ENCODE assay signal across 25 cellular contexts in the genomic region with DNA sequence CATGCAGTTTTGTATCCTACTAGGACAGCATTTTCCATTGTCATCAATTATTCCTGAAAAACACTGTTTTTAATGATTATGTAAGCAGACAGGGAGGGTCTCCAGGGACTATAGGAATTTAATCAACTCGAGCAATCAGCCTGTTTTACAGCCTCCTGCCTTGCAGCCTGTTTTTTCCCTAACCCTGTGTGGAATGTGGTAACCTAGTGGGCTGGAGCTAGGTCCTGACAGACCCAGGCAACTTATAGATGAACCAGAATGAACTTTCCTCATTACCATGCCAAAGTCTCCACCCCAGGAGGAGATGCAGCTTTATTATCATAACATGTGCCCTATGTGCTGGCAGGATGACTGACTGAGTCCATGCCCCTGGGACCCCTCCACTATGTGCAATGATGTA.
DNase-seq lines count a peak whose midpoint lies in the region; FAIRE-seq and TF ChIP-seq lines count a peak whose summit lies in the region.
"Had no signal": no experiment of that assay in that cellular context is flagged by ENCODE, and none has a peak within 500 bp of the region (broad histone marks: within the 10 kb centered on the region; RNA-seq: fewer than 3 reads in every experiment).

No MANE protein-coding gene starts in this region.

- H2BK15ac ChIP-seq in H1 (ENCODE audit: low read length) (no peak overlapping the region), mesenchymal stem cell (ENCODE audit: low read depth, poor library complexity, severe bottlenecking) (no peak overlapping the region)

- H3K36me3 ChIP-seq in H7 (replicated peaks; ENCODE audit: control insufficient read depth, insufficient read depth, low read length), result no peaks in the 10 kb centered on the region
- H3K36me3 ChIP-seq in H1 (ENCODE audit: control insufficient read depth in 2 of 4, insufficient read depth in 4 of 4, low read length in 3 of 4), result no peaks in the 10 kb centered on the region
- H3K36me3 ChIP-seq in mesenchymal stem cell (ENCODE audit: control insufficient read depth in 1 of 2, insufficient read depth in 2 of 2, low read depth in 1 of 2, low read length in 2 of 2), result no peaks in the 10 kb centered on the region

- H3K79me1 ChIP-seq in H1 (ENCODE audit: low read depth, low read length) (no peaks in the 10 kb centered on the region), mesenchymal stem cell (replicated peaks; ENCODE audit: low read length, poor library complexity, severe bottlenecking) (no peaks in the 10 kb centered on the region)

- H2AK5ac ChIP-seq in H1 (ENCODE audit: low read depth, low read length) (no peak overlapping the region), mesenchymal stem cell (ENCODE audit: low read length, severe bottlenecking) (no peak overlapping the region)

- H3K27ac ChIP-seq in H1 (ENCODE audit: low read depth, low read length), result no peak overlapping the region
- no peak overlapping the region for H3K27ac ChIP-seq in mesenchymal stem cell (ENCODE audit: low read length, poor library complexity, severe bottlenecking)
- H3K27ac ChIP-seq: HL-60 had no signal

- H4K91ac ChIP-seq in H1 (replicated peaks; ENCODE audit: insufficient read length, low read length), result peak overlapping the region; percentile 44
- peak overlapping the region; percentile 61 for H4K91ac ChIP-seq in mesenchymal stem cell (ENCODE audit: low read length)

- no peak overlapping the region for H3K9ac ChIP-seq in H1 (replicated peaks in 1 of 4; ENCODE audit: extremely low read depth in 1 of 4, low read depth in 3 of 4, low read length in 3 of 4)
- H3K9ac ChIP-seq in mesenchymal stem cell (ENCODE audit: low read length), result no peak overlapping the region

- 86% methylated on average over 1 of the region's 1 CpG; no CpG with 5 or more reads in 1 of the 2 experiments for WGBS in H1 (ENCODE audit: extremely low coverage in 1 of 2, insufficient coverage in 1 of 2, insufficient read length in 1 of 2, insufficient replicate concordance in 2 of 2, low coverage in 1 of 2, low lambda C conversion rate in 2 of 2, missing lambda C conversion rate in 1 of 2), 2 experiments
- WGBS in mesenchymal stem cell, result 25% methylated on average over 1 of the region's 1 CpG

- CTCF ChIA-PET in H1 (lab: Charles Lee; ENCODE audit: partially characterized antibody), result interaction anchor here (1.3 kb wide), 1 partner anchor 68 kb away, joined by 3 read pairs; no protein-coding TSS in a partner anchor

- H3K79me2 ChIP-seq in H1 (ENCODE audit: control insufficient read depth in 1 of 2, insufficient read depth in 2 of 2, low read length in 2 of 2), result no peaks in the 10 kb centered on the region

- FAIRE-seq in H1 (lab: Jason Lieb, UNC) (peak; percentile 78), urothelium cell line (lab: Jason Lieb, UNC) (peak; percentile 88)
- FAIRE-seq: G401.6, HepG2 had no signal

- H2BK20ac ChIP-seq in H1 (ENCODE audit: low read length), result no peak overlapping the region

- no peak for TF ChIP-seq EP300 in H1 (IDR thresholded peaks at IDR 0.05; ENCODE audit: borderline replicate concordance in 1 of 2, low read depth in 2 of 2, low read length in 2 of 2)

- H3K4ac ChIP-seq in H1 (replicated peaks; ENCODE audit: insufficient read length, low read depth, low read length) (no peak overlapping the region), mesenchymal stem cell (ENCODE audit: low read depth in 1 of 2, low read length in 2 of 2) (no peak overlapping the region)

- H4K8ac ChIP-seq in H1 (ENCODE audit: extremely low read depth, insufficient read depth, low read length) (no peak overlapping the region), mesenchymal stem cell (ENCODE audit: low read length) (no peak overlapping the region)

- H3K27me3 ChIP-seq in H7 (ENCODE audit: control insufficient read depth, insufficient read depth, low read length) (no peaks in the 10 kb centered on the region), H1 (replicated peaks in 1 of 4; ENCODE audit: control insufficient read depth in 3 of 4, extremely low read depth in 1 of 4, insufficient read depth in 3 of 4, low read length in 3 of 4) (no peaks in the 10 kb centered on the region), mesenchymal stem cell (ENCODE audit: control insufficient read depth in 1 of 2, insufficient read depth in 1 of 2, low read length in 2 of 2) (no peaks in the 10 kb centered on the region)

- H2BK120ac ChIP-seq in H1 (replicated peaks; ENCODE audit: low read depth, low read length), result no peak overlapping the region
- H2BK120ac ChIP-seq in mesenchymal stem cell (ENCODE audit: low read depth, low read length), result no peak overlapping the region

- no peak overlapping the region for H3K18ac ChIP-seq in H1 (ENCODE audit: extremely low read depth, low read length)
- no peak overlapping the region for H3K18ac ChIP-seq in mesenchymal stem cell (ENCODE audit: low read depth in 1 of 2, low read length in 2 of 2)

- no peaks in the 10 kb centered on the region for H3K23me2 ChIP-seq in H1 (ENCODE audit: low read depth, low read length)

- no peak for TF ChIP-seq POLR2A in H1 (IDR thresholded peaks at IDR 0.05; ENCODE audit: control extremely low read depth in 1 of 2, low read depth in 2 of 2, low read length in 2 of 2)

- DNase-seq in H7 (peak; percentile 13), H1 (ENCODE audit: low read depth in 1 of 2, low spot score in 2 of 2) (no peak), mesenchymal stem cell (no peak), urothelium cell line (ENCODE audit: low spot score) (no peak), NCI-H748 (lab: John Stamatoyannopoulos, UW; ENCODE audit: unreplicated experiment) (no peak), mesenteric fat pad (ENCODE audit: low spot score) (no peak), head of caudate nucleus (no peak)
- DNase-seq: C1 segment of cervical spinal cord; CD4-positive, alpha-beta memory T cell; COR-L47; DMS53; GOT3; Karpas-422; NCI-H1092 treated with DMSO at 0.1 percent for 48 hours; NCI-H1436; NCI-H187 treated with DMSO at 0.1 percent for 48 hours; NCI-H2171 treated with DMSO at 0.1 percent for 48 hours; NCI-H446; NCI-H524 treated with DMSO at 0.1 percent for 48 hours; NCI-H82; NK-92 treated with Interleukin-12 subunit alpha and Interleukin-12 subunit beta, amount 100 ng/mL, for 24 hours; PC-3 had no signal

- H3K9me3 ChIP-seq in H1 (ENCODE audit: insufficient read depth in 2 of 2, low read depth in 1 of 2, low read length in 1 of 2), result peaks cover 0 to 6% of the 10 kb centered on the region in 2 experiments; a peak in 2 of 4 replicates
- H3K9me3 ChIP-seq in mesenchymal stem cell (ENCODE audit: control insufficient read depth, low read length), result peaks cover 4% of the 10 kb centered on the region

- H2AFZ ChIP-seq in H1 (ENCODE audit: low read length) (no peak overlapping the region), mesenchymal stem cell (ENCODE audit: low read depth, low read length) (peak overlapping the region; percentile 11)

- POLR2A ChIA-PET in H1 (lab: Charles Lee; ENCODE audit: partially characterized antibody), result no interaction called here

- H3K14ac ChIP-seq in H1 (ENCODE audit: insufficient read length) (no peak overlapping the region), mesenchymal stem cell (ENCODE audit: low read length in 2 of 2) (no peak overlapping the region)

- no peak for TF ChIP-seq RAD21 in H1 (IDR thresholded peaks at IDR 0.05 in 1 of 2, conservative IDR thresholded peaks at IDR 0.05 in 1 of 2; ENCODE audit: low read depth in 2 of 2, low read length in 2 of 2)

- H2BK5ac ChIP-seq in H1 (ENCODE audit: low read depth, low read length) (no peak overlapping the region), mesenchymal stem cell (ENCODE audit: low read depth, low read length, poor library complexity, severe bottlenecking) (no peak overlapping the region)

- H3K4me1 ChIP-seq in H1 (replicated peaks in 1 of 4; ENCODE audit: control insufficient read depth in 3 of 4, insufficient read depth in 4 of 4, low read length in 3 of 4), result no peaks in the 10 kb centered on the region; a peak in 2 of 7 replicates
- H3K4me1 ChIP-seq in mesenchymal stem cell (ENCODE audit: control insufficient read depth, insufficient read depth, low read depth, low read length), result no peaks in the 10 kb centered on the region

- H3K23ac ChIP-seq in H1 (ENCODE audit: insufficient read length) (no peak overlapping the region), mesenchymal stem cell (ENCODE audit: low read length in 2 of 2) (no peak overlapping the region)

- intact Hi-C loops in head of caudate nucleus (cut with DNase I), result no loop called here

- no peak overlapping the region for H3K56ac ChIP-seq in H1 (replicated peaks; ENCODE audit: insufficient read length, low read depth, low read length)

- H2BK12ac ChIP-seq in H1 (ENCODE audit: low read depth, low read length) (no peak overlapping the region; the same call in 1 of the 2 replicates), mesenchymal stem cell (ENCODE audit: low read length in 2 of 2) (no peak overlapping the region)

- H3K4me3 ChIP-seq in H7 (ENCODE audit: insufficient read depth, low read depth, low read length) (no peak overlapping the region), H1 (ENCODE audit: extremely low read depth in 1 of 4, insufficient read depth in 2 of 4, low read depth in 3 of 4, low read length in 4 of 4) (no peak overlapping the region), mesenchymal stem cell (ENCODE audit: insufficient read depth in 1 of 2, low read depth in 1 of 2, low read length in 2 of 2) (no peak overlapping the region)

- no peak for TF ChIP-seq CTCF in H1 (IDR thresholded peaks at IDR 0.05; ENCODE audit: control extremely low read depth in 1 of 3, insufficient read depth in 1 of 3, low read depth in 1 of 3, low read length in 3 of 3)

- H4K5ac ChIP-seq in H1 (ENCODE audit: insufficient read length, low read depth, low read length), result no peak overlapping the region

- H4K20me1 ChIP-seq in H1 (replicated peaks in 1 of 2; ENCODE audit: control insufficient read depth in 1 of 2, insufficient read depth in 2 of 2, low read length in 2 of 2), result no peaks in the 10 kb centered on the region

- H3K4me2 ChIP-seq in H1 (ENCODE audit: insufficient read depth in 1 of 2, low read depth in 2 of 2, low read length in 2 of 2), result no peak overlapping the region; a peak in 1 of 4 replicates
- no peak overlapping the region for H3K4me2 ChIP-seq in mesenchymal stem cell (ENCODE audit: low read length, poor library complexity, severe bottlenecking)

TF ChIP-seq in H1, 55 proteins besides CTCF, POLR2A, EP300 and RAD21:
- TF ChIP-seq, protein P1, sequence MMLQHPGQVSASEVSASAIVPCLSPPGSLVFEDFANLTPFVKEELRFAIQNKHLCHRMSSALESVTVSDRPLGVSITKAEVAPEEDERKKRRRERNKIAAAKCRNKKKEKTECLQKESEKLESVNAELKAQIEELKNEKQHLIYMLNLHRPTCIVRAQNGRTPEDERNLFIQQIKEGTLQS (IDR thresholded peaks at IDR 0.05; ENCODE audit: insufficient read depth, low read depth, low read length), result no peak
- TF ChIP-seq TEAD4 (IDR thresholded peaks at IDR 0.05; ENCODE audit: low read depth, low read length), result peak; percentile 55; the same call in 1 of the 2 replicates
